12 cellular contexts compared by ENCODE assay signal in the genomic region with DNA sequence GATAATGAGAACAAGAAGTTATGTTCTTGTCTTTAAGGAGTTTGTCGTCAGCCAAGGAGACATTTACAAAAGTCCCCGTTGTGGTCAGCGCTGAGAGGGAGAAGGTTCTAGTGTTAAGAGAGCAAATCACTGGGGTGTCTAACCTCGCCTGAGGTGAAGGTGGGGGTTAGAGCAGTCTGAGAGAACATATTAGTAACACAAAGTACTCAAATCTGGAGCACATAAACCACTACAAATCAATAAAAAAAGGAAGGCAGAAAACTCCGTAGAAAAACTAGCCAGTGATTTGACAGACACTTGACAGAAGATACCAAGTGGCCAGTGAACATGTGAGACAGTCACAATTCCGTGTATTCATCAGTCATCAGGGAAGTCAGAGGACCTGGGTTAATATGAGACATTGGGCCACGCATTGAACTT. TPM values are rescaled to one million over a fixed set of nuclear protein-coding genes. Genes with fewer than 3 reads are reported as not detected.
A peak's percentile ranks its signal among the peaks of the same experiment; 100 is the strongest.
DNase-seq lines count a peak whose midpoint lies in the region; ATAC-seq and TF ChIP-seq lines count a peak whose summit lies in the region.
"Had no signal": no experiment of that assay in that cellular context is flagged by ENCODE, and none has a peak within 500 bp of the region (broad histone marks: within the 10 kb centered on the region; RNA-seq: fewer than 3 reads in every experiment).

No MANE protein-coding gene starts in this region.

- no peaks in the 10 kb centered on the region for H3K9me3 Mint-ChIP-seq in activated T-cell treated with anti-CD3 and anti-CD28 coated beads, Interleukin-2, amount 50 U/mL, for 24 hours
- H3K9me3 Mint-ChIP-seq in endothelial cell (ENCODE audit: unreplicated experiment): no peaks in the 10 kb centered on the region
- H3K9me3 Mint-ChIP-seq: activated T-helper 2 cell treated with anti-CD3 and anti-CD28 coated beads, Interferon-gamma antibody, Interleukin-2, Interleukin-4, amounts not matched to agents 10 μg/mL and 5 μg/mL and 100 μg/mL, durations not matched to agents 14 hours and 24 hours and 36 hours had no signal

- H3K9ac ChIP-seq in stomach smooth muscle (ENCODE audit: low read length in 2 of 2): no peak overlapping the region

- H3K27ac Mint-ChIP-seq in activated T-cell treated with anti-CD3 and anti-CD28 coated beads, Interleukin-2, amount 50 U/mL, for 24 hours: peak overlapping the region; percentile 30
- H3K27ac Mint-ChIP-seq in endothelial cell (ENCODE audit: unreplicated experiment): peak overlapping the region; percentile 88
- H3K27ac Mint-ChIP-seq: activated T-helper 2 cell treated with anti-CD3 and anti-CD28 coated beads, Interferon-gamma antibody, Interleukin-2, Interleukin-4, amounts not matched to agents 10 μg/mL and 5 μg/mL and 100 μg/mL, durations not matched to agents 14 hours and 24 hours and 36 hours had no signal

- peaks cover 8 to 17% of the 10 kb centered on the region in 2 donors for H3K36me3 ChIP-seq in stomach smooth muscle (ENCODE audit: control insufficient read depth in 2 of 2, insufficient read depth in 2 of 2, low read length in 2 of 2)

- no peak overlapping the region for H3K4me3 Mint-ChIP-seq in activated T-cell treated with anti-CD3 and anti-CD28 coated beads, Interleukin-2, amount 50 U/mL, for 24 hours
- peak overlapping the region; percentile 0 for H3K4me3 Mint-ChIP-seq in endothelial cell (ENCODE audit: unreplicated experiment)

- no peak for TF ChIP-seq CTCF in endothelial cell (IDR thresholded peaks at IDR 0.05; ENCODE audit: unreplicated experiment)

- peak; percentile 35 for ATAC-seq in HG02759 (IDR thresholded peaks at IDR 0.05; ENCODE audit: unreplicated experiment)
- no peak for ATAC-seq in HG03457 (IDR thresholded peaks at IDR 0.05; ENCODE audit: unreplicated experiment)

- no peak overlapping the region for H3K4me3 ChIP-seq in stomach smooth muscle (ENCODE audit: low read length in 2 of 2)
- H3K4me3 ChIP-seq: Peyer's patch had no signal

- H3K4me1 Mint-ChIP-seq in activated T-cell treated with anti-CD3 and anti-CD28 coated beads, Interleukin-2, amount 50 U/mL, for 24 hours (ENCODE audit: low read depth): peaks cover 46% of the 10 kb centered on the region
- peaks cover 83% of the 10 kb centered on the region for H3K4me1 Mint-ChIP-seq in endothelial cell (ENCODE audit: unreplicated experiment)

- no peak for DNase-seq in activated T-cell treated with anti-CD3 and anti-CD28 coated beads, Interleukin-2, amount 50 U/mL, for 24 hours
- DNase-seq in activated T-cell treated with anti-CD3 and anti-CD28 coated beads, Interleukin-2, amount 50 U/mL, for 1 hour: no peak
- DNase-seq in endothelial cell (ENCODE audit: low spot score): no peak
- DNase-seq in ACHN: no peak
- DNase-seq in NCI-H1930 (lab: John Stamatoyannopoulos, UW): no peak
- DNase-seq: head of caudate nucleus, mesenchymal stem cell, Peyer's patch had no signal

- peaks cover 44% of the 10 kb centered on the region for H3K36me3 Mint-ChIP-seq in activated T-cell treated with anti-CD3 and anti-CD28 coated beads, Interleukin-2, amount 50 U/mL, for 24 hours (ENCODE audit: low read depth)
- H3K36me3 Mint-ChIP-seq in endothelial cell (ENCODE audit: low read depth, unreplicated experiment): peaks cover 11% of the 10 kb centered on the region

- peak overlapping the region; percentile 31 for H3K27ac ChIP-seq in stomach smooth muscle (ENCODE audit: low read length)

- H3K27me3 ChIP-seq in stomach smooth muscle (ENCODE audit: control insufficient read depth in 1 of 2, insufficient read depth in 2 of 2, low read length in 2 of 2): no peaks in the 10 kb centered on the region
- H3K27me3 ChIP-seq: Peyer's patch had no signal

- H3K4me1 ChIP-seq in stomach smooth muscle (ENCODE audit: control insufficient read depth, insufficient read depth, low read length): peaks cover 42% of the 10 kb centered on the region

- no peaks in the 10 kb centered on the region for H3K27me3 Mint-ChIP-seq in activated T-cell treated with anti-CD3 and anti-CD28 coated beads, Interleukin-2, amount 50 U/mL, for 24 hours
- H3K27me3 Mint-ChIP-seq in endothelial cell (ENCODE audit: unreplicated experiment): peaks cover 26% of the 10 kb centered on the region

- H3K9me3 ChIP-seq in stomach smooth muscle (ENCODE audit: control insufficient read depth in 2 of 2, low read length in 2 of 2): no peaks in the 10 kb centered on the region
- H3K9me3 ChIP-seq: Peyer's patch had no signal

- in situ Hi-C loops in ACHN (cut with HindIII; ENCODE audit: low pct_ligation_motif_present, low pct_unique_long_range_greater_than_20kb, low sequenced_read_pairs): no loop called here

RNA-seq across cellular contexts. Expression of a gene that starts 45.4 kb away (rescaled TPM):
- 130 TPM for total RNA-seq in endothelial cell (ENCODE audit: unreplicated experiment)

RNA-seq across cellular contexts. Expression of a gene that starts 52.4 kb away (rescaled TPM):
- 77.1 TPM for total RNA-seq in endothelial cell (ENCODE audit: unreplicated experiment)

RNA-seq across cellular contexts. Expression of a gene that starts 59.3 kb away (rescaled TPM):
- total RNA-seq in endothelial cell (ENCODE audit: unreplicated experiment): 62.2 TPM
